ENCODE assay signal across 8 cellular contexts in the genomic region with DNA sequence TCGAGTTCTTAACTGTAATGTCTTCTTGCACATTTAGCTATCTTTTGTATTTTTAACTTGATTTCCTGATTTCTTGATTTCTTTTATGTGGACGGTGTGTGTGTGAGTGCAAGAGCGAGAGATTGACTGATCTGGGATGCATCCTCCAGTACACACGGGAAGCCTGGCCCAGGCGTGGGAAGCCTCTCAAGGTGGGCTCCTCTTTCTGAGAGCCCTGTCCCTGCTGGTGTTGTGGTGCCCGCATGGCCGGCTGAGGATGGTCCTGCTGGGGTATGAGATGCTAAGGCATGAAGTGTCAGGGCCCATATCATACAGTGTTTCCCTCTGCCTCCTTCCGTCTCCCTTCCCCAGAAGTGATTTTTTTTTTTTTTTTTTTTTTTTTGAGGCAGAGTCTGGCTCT.
"Had no signal": no experiment of that assay in that cellular context is flagged by ENCODE, and none has a peak within 500 bp of the region (broad histone marks: within the 10 kb centered on the region; RNA-seq: fewer than 3 reads in every experiment).

No MANE protein-coding gene starts in this region.

- FAIRE-seq: H54, HepG2 had no signal

- H3K9ac ChIP-seq: GM23248 had no signal

- H3K27ac ChIP-seq: GM23248, HL-60 had no signal

- H3K4me3 ChIP-seq: GM23248 had no signal

- DNase-seq: GM23248, GOT3, H9, HCEC 1CT, KBM-7 had no signal
